In the genomic region with DNA sequence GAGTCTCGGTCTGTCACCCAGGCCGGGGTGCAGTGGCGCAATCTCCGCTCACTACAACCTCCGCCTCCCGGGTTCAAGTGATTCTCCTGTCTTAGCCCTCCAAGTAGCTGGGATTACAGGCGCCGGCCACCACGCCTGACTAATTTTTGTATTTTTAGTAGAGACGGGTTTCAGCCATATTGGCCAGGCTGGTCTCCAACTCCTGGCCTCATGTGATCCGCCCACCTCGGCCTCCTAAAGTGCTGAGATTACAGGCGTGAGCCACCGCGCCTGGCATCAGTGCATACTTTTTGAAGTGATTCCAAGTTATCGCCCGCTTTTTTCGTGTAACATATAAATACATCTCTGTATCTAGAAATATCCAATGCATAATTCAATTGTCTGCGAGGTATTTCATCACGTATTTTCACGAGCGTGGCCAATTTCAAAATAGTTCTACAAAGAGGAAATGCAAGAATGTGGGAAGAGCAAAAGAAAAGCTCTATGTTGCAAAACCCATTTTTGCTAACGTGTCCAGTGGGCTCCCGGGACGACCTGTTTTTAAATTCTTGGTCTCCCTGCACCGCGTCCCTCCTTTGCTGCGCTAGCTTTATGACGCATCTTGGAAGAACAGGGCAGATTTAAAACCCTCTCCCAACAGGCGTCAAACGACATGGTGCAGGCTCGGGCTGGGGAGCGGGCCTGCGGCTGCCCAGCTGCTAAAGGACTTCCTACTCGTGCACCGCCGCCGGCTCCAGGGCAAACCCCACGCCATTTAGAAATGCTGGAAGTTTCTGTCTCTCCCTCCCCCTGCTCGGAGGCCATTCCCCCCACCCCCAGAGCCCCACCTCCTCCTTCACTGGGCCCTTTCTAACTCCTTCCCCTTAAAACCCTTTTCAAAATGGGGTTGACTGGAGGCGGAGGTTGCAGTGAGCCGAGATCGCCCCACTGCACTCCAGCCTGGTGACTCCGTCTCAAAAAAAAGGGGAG, we compare ENCODE assay signal across 8 cellular contexts. TPM values are rescaled to one million over a fixed set of nuclear protein-coding genes. Genes with fewer than 3 reads are reported as not detected.
DNase-seq lines count a peak whose midpoint lies in the region; ATAC-seq and TF ChIP-seq lines count a peak whose summit lies in the region.

No MANE protein-coding gene starts in this region.

- H3K4me3 ChIP-seq in dorsolateral prefrontal cortex: peak overlapping the region in 58 of 59 donors; percentile 11 to 95 (median 82)

- peaks cover 2% of the 10 kb centered on the region for H3K36me3 Mint-ChIP-seq in activated naive CD4-positive, alpha-beta T cell treated with anti-CD3 and anti-CD28 coated beads, Interleukin-2, amount 50 U/mL, for 24 hours
- peaks cover 19 to 27% of the 10 kb centered on the region in 2 donors for H3K36me3 Mint-ChIP-seq in stimulated activated naive B cell treated with anti-CD40 and anti-IgM and Interleukin-4, amounts not matched to agents 10 μg/mL and 1 μg/mL and 100 μg/mL, for 72 hours

- H3K4me1 Mint-ChIP-seq in activated naive CD4-positive, alpha-beta T cell treated with anti-CD3 and anti-CD28 coated beads, Interleukin-2, amount 50 U/mL, for 24 hours: peaks cover 48% of the 10 kb centered on the region
- peaks cover 49 to 78% of the 10 kb centered on the region in 2 donors for H3K4me1 Mint-ChIP-seq in stimulated activated naive B cell treated with anti-CD40 and anti-IgM and Interleukin-4, amounts not matched to agents 10 μg/mL and 1 μg/mL and 100 μg/mL, for 72 hours

- POLR2A ChIA-PET in RWPE1 (lab: Yijun Ruan, JAX; ENCODE audit: low non-redundant PET): no interaction called here

- TF ChIP-seq CTCF in RWPE1 (conservative IDR thresholded peaks at IDR 0.05; ENCODE audit: low read depth) (no peak), dorsolateral prefrontal cortex (IDR thresholded peaks at IDR 0.05 in 54 of 56, conservative IDR thresholded peaks at IDR 0.05 in 2 of 56; ENCODE audit: low read depth in 1 of 56, partially characterized antibody in 56 of 56) (no peak)

- no peaks in the 10 kb centered on the region for H3K27me3 Mint-ChIP-seq in activated naive CD4-positive, alpha-beta T cell treated with anti-CD3 and anti-CD28 coated beads, Interleukin-2, amount 50 U/mL, for 24 hours
- H3K27me3 Mint-ChIP-seq in stimulated activated naive B cell treated with anti-CD40 and anti-IgM and Interleukin-4, amounts not matched to agents 10 μg/mL and 1 μg/mL and 100 μg/mL, for 72 hours: no peaks in the 10 kb centered on the region

- DNase-seq in activated naive CD4-positive, alpha-beta T cell treated with Interleukin-2 at 50 U/mL for 16 hours: no peak
- DNase-seq in RWPE1 (ENCODE audit: low spot score) (peak; percentile 45), dorsolateral prefrontal cortex (peak; percentile 34 to 72 (median 56)), left lobe of liver (ENCODE audit: low spot score) (peak; percentile 59), DMS153 treated with DMSO at 0.1 percent for 48 hours (lab: John Stamatoyannopoulos, UW; ENCODE audit: unreplicated experiment) (no peak), 8988T (no peak)
- DNase-seq in stimulated activated naive B cell treated with anti-CD40 and anti-IgM and Interleukin-4, amounts not matched to agents 10 μg/mL and 1 μg/mL and 100 μg/mL, for 72 hours: peak; percentile 20

- intact Hi-C loops in dorsolateral prefrontal cortex (cut with DNase I): no loop called here

- H3K4me3 Mint-ChIP-seq in activated naive CD4-positive, alpha-beta T cell treated with anti-CD3 and anti-CD28 coated beads, Interleukin-2, amount 50 U/mL, for 24 hours: peak overlapping the region; percentile 62
- H3K4me3 Mint-ChIP-seq in stimulated activated naive B cell treated with anti-CD40 and anti-IgM and Interleukin-4, amounts not matched to agents 10 μg/mL and 1 μg/mL and 100 μg/mL, for 72 hours: peak overlapping the region; percentile 76 to 80

- peak overlapping the region; percentile 72 for H3K27ac Mint-ChIP-seq in activated naive CD4-positive, alpha-beta T cell treated with anti-CD3 and anti-CD28 coated beads, Interleukin-2, amount 50 U/mL, for 24 hours
- H3K27ac Mint-ChIP-seq in stimulated activated naive B cell treated with anti-CD40 and anti-IgM and Interleukin-4, amounts not matched to agents 10 μg/mL and 1 μg/mL and 100 μg/mL, for 72 hours: peak overlapping the region; percentile 92

- H3K27ac ChIP-seq in RWPE1 (peak overlapping the region; percentile 96), dorsolateral prefrontal cortex (peak overlapping the region in 58 of 59 donors; percentile 23 to 99 (median 94))

- no peaks in the 10 kb centered on the region for H3K27me3 ChIP-seq in dorsolateral prefrontal cortex

- CTCF ChIA-PET in RWPE1 (lab: Yijun Ruan, JAX): interaction anchor here (1.5 kb wide), 1 partner anchor 41 kb away, joined by 7 read pairs; no protein-coding TSS in a partner anchor

- no peak for ATAC-seq in left lobe of liver
- peak; percentile 34 to 49 for ATAC-seq in stimulated activated naive B cell treated with anti-CD40 and anti-IgM and Interleukin-4, amounts not matched to agents 10 μg/mL and 1 μg/mL and 100 μg/mL, for 72 hours (replicated peaks)

- H3K9me3 Mint-ChIP-seq in activated naive CD4-positive, alpha-beta T cell treated with anti-CD3 and anti-CD28 coated beads, Interleukin-2, amount 50 U/mL, for 24 hours: no peaks in the 10 kb centered on the region
- peaks cover 2 to 4% of the 10 kb centered on the region in 2 donors for H3K9me3 Mint-ChIP-seq in stimulated activated naive B cell treated with anti-CD40 and anti-IgM and Interleukin-4, amounts not matched to agents 10 μg/mL and 1 μg/mL and 100 μg/mL, for 72 hours

RNA-seq across cellular contexts. Expression of gene IFNGR2, which starts 0.9 kb away (rescaled TPM):
- total RNA-seq in dorsolateral prefrontal cortex: 10 to 100 TPM; 21.7 to 70.3 (median 48.4) TPM
- 14.9 TPM for total RNA-seq in left lobe of liver

Comparison
In these comparisons a context has a peak if more than half of its experiments do, and no peak if none do; other contexts are left out.
1. DNase-seq: peak in RWPE1 (single experiment), dorsolateral prefrontal cortex (10 of 10), left lobe of liver (single experiment) and stimulated activated naive B cell treated with anti-CD40 and anti-IgM and Interleukin-4, amounts not matched to agents 10 μg/mL and 1 μg/mL and 100 μg/mL, for 72 hours (single experiment); none in activated naive CD4-positive, alpha-beta T cell treated with Interleukin-2 at 50 U/mL for 16 hours (single experiment), DMS153 treated with DMSO at 0.1 percent for 48 hours (single experiment) and 8988T (single experiment).